ENCODE assay signal across 21 cellular contexts in the genomic region with DNA sequence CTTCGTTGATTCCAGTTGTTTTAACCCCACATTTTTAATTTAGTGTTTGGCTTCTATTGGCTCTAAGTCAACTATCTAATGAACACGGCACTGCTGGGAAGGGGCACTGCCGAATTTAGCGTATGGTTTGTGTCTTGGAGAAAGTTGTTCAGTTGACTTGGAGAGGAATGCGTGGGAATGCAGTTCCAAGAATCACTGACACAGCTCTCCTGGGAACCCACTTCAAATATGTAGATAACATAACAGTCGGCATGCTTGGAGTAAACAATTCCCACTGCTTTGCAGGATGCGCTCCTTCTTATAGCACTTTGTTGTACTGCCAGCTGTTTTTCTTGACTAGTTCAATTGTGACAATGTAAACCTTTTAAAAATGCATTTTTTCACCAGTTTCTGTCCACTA.
A peak's percentile ranks its signal among the peaks of the same experiment; 100 is the strongest.
DNase-seq lines count a peak whose midpoint lies in the region; ATAC-seq and TF ChIP-seq lines count a peak whose summit lies in the region.
"Had no signal": no experiment of that assay in that cellular context is flagged by ENCODE, and none has a peak within 500 bp of the region (broad histone marks: within the 10 kb centered on the region; RNA-seq: fewer than 3 reads in every experiment).

No MANE protein-coding gene starts in this region.

- H3K36me3 ChIP-seq in left ventricle myocardium inferior (no peaks in the 10 kb centered on the region), upper lobe of right lung (no peaks in the 10 kb centered on the region)
- H3K36me3 ChIP-seq: BLaER1, SJSA1 had no signal

- peak overlapping the region; percentile 91 to 93 (median 92) for H3K27ac Mint-ChIP-seq in nephron
- H3K27ac Mint-ChIP-seq: activated T-helper 2 cell treated with anti-CD3 and anti-CD28 coated beads, Interferon-gamma antibody, Interleukin-2, Interleukin-4, amounts not matched to agents 10 μg/mL and 5 μg/mL and 100 μg/mL, durations not matched to agents 14 hours and 24 hours and 36 hours had no signal

- H3K27me3 Mint-ChIP-seq in nephron (ENCODE audit: low read depth) = peaks cover 3% of the 10 kb centered on the region

- peak; percentile 45 for ATAC-seq in upper lobe of right lung
- no peak for ATAC-seq in left colon

- intact Hi-C loops in left ventricle myocardium inferior (cut with micrococcal nuclease) (no loop called here), upper lobe of right lung (cut with DNase I) (no loop called here), left colon (cut with DNase I, micrococcal nuclease) (no loop called here)

- H3K9me3 ChIP-seq in left ventricle myocardium inferior (replicated peaks) (no peaks in the 10 kb centered on the region), upper lobe of right lung (no peaks in the 10 kb centered on the region)
- H3K9me3 ChIP-seq: BLaER1, SJSA1 had no signal

- peaks cover 58% of the 10 kb centered on the region for H3K4me1 Mint-ChIP-seq in nephron

- H3K4me1 ChIP-seq in left ventricle myocardium inferior (peaks cover 94% of the 10 kb centered on the region), upper lobe of right lung (peaks cover 6% of the 10 kb centered on the region)
- H3K4me1 ChIP-seq: BLaER1, SJSA1 had no signal

- H3K27ac ChIP-seq in left ventricle myocardium inferior (replicated peaks) (peak overlapping the region; percentile 70), upper lobe of right lung (peak overlapping the region; percentile 42)
- H3K27ac ChIP-seq: BLaER1, SJSA1 had no signal

- H3K27me3 ChIP-seq in left ventricle myocardium inferior (ENCODE audit: low read depth) (no peaks in the 10 kb centered on the region), upper lobe of right lung (no peaks in the 10 kb centered on the region)
- H3K27me3 ChIP-seq: BLaER1, SJSA1 had no signal

- peak overlapping the region; percentile 29 for H3K4me3 ChIP-seq in left ventricle myocardium inferior
- no peak overlapping the region for H3K4me3 ChIP-seq in upper lobe of right lung
- H3K4me3 ChIP-seq: BLaER1, SJSA1 had no signal

- no peak for TF ChIP-seq CTCF in left ventricle myocardium inferior (IDR thresholded peaks at IDR 0.05; ENCODE audit: borderline replicate concordance)
- TF ChIP-seq CTCF in nephron (IDR thresholded peaks at IDR 0.05; ENCODE audit: unreplicated experiment in 3 of 3) = no peak
- no peak for TF ChIP-seq CTCF in upper lobe of right lung (IDR thresholded peaks at IDR 0.05)

- H3K9me3 Mint-ChIP-seq in nephron = no peaks in the 10 kb centered on the region
- H3K9me3 Mint-ChIP-seq: activated T-helper 2 cell treated with anti-CD3 and anti-CD28 coated beads, Interferon-gamma antibody, Interleukin-2, Interleukin-4, amounts not matched to agents 10 μg/mL and 5 μg/mL and 100 μg/mL, durations not matched to agents 14 hours and 24 hours and 36 hours had no signal

- no peaks in the 10 kb centered on the region for H3K36me3 Mint-ChIP-seq in nephron (ENCODE audit: low read depth)

- peak overlapping the region in 2 of 3 experiments; percentile 48 to 50 for H3K4me3 Mint-ChIP-seq in nephron

- DNase-seq in NCI-H2171 treated with DMSO at 0.1 percent for 48 hours (lab: John Stamatoyannopoulos, UW) (peak; percentile 46), NCI-H2171 (lab: John Stamatoyannopoulos, UW) (no peak), left ventricle myocardium inferior (no peak), upper lobe of right lung (no peak), left colon (no peak), NCI-H2081 (lab: John Stamatoyannopoulos, UW) (no peak), NCI-H187 (lab: John Stamatoyannopoulos, UW) (no peak)
- DNase-seq: 8988T; activated CD4-positive, CD25-positive, alpha-beta regulatory T cell treated with anti-CD3 and anti-CD28 coated beads, Interleukin-2, amount 50 U/mL, for 72 hours; central memory CD4-positive, alpha-beta T cell; effector CD4-positive, alpha-beta T cell; NCI-H1092; NCI-H2107; NCI-H524 treated with DMSO at 0.1 percent for 48 hours; stimulated activated CD4-positive, alpha-beta T cell treated with anti-CD3 and anti-CD28 coated beads, Interleukin-4, amount 100 ng/mL, for 4 hours; substantia nigra; T1000 had no signal
